ENCODE assay signal across 8 cellular contexts in genomic region chr9:104927216-104927911, GRCh38. TPM values are rescaled to one million over a fixed set of nuclear protein-coding genes. Genes with fewer than 3 reads are reported as not detected.
DNase-seq lines count a peak whose midpoint lies in the region; ATAC-seq and TF ChIP-seq lines count a peak whose summit lies in the region.

No MANE protein-coding gene starts in this region.

- H3K4me3 Mint-ChIP-seq in HFFc6: peak overlapping the region; percentile 93
- H3K4me3 Mint-ChIP-seq in T-helper 17 cell: peak overlapping the region; percentile 93

- H3K27ac Mint-ChIP-seq in HFFc6 (peak overlapping the region; percentile 73), T-helper 17 cell (peak overlapping the region; percentile 86)

- DNase-seq in CD1c-positive myeloid dendritic cell (ENCODE audit: extremely low spot score) (peak; percentile 32), HFFc6 (no peak), T-helper 17 cell (peak in 1 of 3 donors; percentile 13), cerebellar cortex (ENCODE audit: low spot score) (peak; percentile 53), islet precursor cell (peak; percentile 73), NCI-H2107 treated with DMSO at 0.1 percent for 48 hours (lab: John Stamatoyannopoulos, UW; ENCODE audit: unreplicated experiment) (no peak)

- H3K27me3 Mint-ChIP-seq in HFFc6 (ENCODE audit: insufficient read depth): peaks cover 4% of the 10 kb centered on the region; the same call in 1 of the 2 replicates
- peaks cover 5% of the 10 kb centered on the region for H3K27me3 Mint-ChIP-seq in T-helper 17 cell

- no peaks in the 10 kb centered on the region for H3K9me3 ChIP-seq in T-helper 17 cell (ENCODE audit: control insufficient read depth, low read length, poor library complexity, severe bottlenecking)

- peak overlapping the region; percentile 56 to 82 (median 78) for H3K4me3 ChIP-seq in skin epidermis

- H3K4me1 Mint-ChIP-seq in HFFc6 (ENCODE audit: low read depth) (peaks cover 31% of the 10 kb centered on the region), T-helper 17 cell (peaks cover 23% of the 10 kb centered on the region)

- ATAC-seq in T-helper 17 cell: peak; percentile 34
- ATAC-seq in HG03342 (IDR thresholded peaks at IDR 0.05; ENCODE audit: unreplicated experiment): no peak

- H3K36me3 Mint-ChIP-seq in HFFc6 (ENCODE audit: low read depth): no peaks in the 10 kb centered on the region
- H3K36me3 Mint-ChIP-seq in T-helper 17 cell (ENCODE audit: low read depth): peaks cover 2% of the 10 kb centered on the region

- no peak for TF ChIP-seq CTCF in HFFc6 (IDR thresholded peaks at IDR 0.05)

- no peaks in the 10 kb centered on the region for H3K9me3 Mint-ChIP-seq in HFFc6

- peak overlapping the region; percentile 18 to 94 (median 88) for H3K27ac ChIP-seq in skin epidermis

RNA-seq across cellular contexts. Expression of gene ABCA1, which starts 0.6 kb away (rescaled TPM):
- total RNA-seq in HFFc6 (2021; fragmentation: NEBNext Ultra II Directional; extraction: Animal tissue kit (Norgen Biotek cat#: 25700)): 10 to 100 TPM in 2 of 6 experiments, 1 to 10 TPM in 4; 9.1 to 16.5 (median 9.4) TPM
- total RNA-seq in T-helper 17 cell: 10 to 100 TPM; 16.0 to 18.9 TPM

Comparison
In these comparisons a context has a peak if more than half of its experiments do, and no peak if none do; other contexts are left out.
1. DNase-seq: peak in CD1c-positive myeloid dendritic cell (single experiment), cerebellar cortex (single experiment) and islet precursor cell (single experiment); none in HFFc6 (single experiment) and NCI-H2107 treated with DMSO at 0.1 percent for 48 hours (single experiment).